Comparison of ENCODE assay signal across 9 cellular contexts in the genomic region with DNA sequence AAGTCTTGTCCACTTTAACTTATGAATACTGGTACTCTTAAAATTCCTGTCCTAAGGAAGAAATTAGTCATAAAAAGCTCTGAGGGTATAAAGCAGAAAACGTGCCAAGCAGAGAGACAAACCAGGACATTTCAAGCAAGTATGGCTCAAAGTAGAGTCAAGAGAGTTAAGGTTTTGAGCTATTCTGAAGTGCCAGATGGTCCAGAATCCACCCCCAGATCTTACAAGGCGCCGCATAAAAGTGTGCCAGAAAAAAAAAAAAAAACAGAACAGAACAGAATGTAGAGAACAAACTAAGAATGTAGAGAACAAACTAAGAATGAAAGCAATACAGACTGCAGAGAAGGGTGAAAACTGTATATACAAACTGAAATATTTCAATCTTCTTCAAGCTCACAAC. TPM values are rescaled to one million over a fixed set of nuclear protein-coding genes. Genes with fewer than 3 reads are reported as not detected.
DNase-seq lines count a peak whose midpoint lies in the region; ATAC-seq, FAIRE-seq and TF ChIP-seq lines count a peak whose summit lies in the region.
"Had no signal": no experiment of that assay in that cellular context is flagged by ENCODE, and none has a peak within 500 bp of the region (broad histone marks: within the 10 kb centered on the region; RNA-seq: fewer than 3 reads in every experiment).

No MANE protein-coding gene starts in this region.

- POLR2A ChIA-PET in AG04449 (lab: Yijun Ruan, JAX) (interaction anchor here (0.9 kb wide), 1 partner anchor 12 kb away, joined by 3 read pairs; a partner anchor contains a TSS), WTC11 (lab: Charles Lee) (no interaction called here)
- POLR2A ChIA-PET in activated CD4-positive, alpha-beta T cell treated with anti-CD3 and anti-CD28 coated beads, Interleukin-2, amount 10 ng/mL, durations not matched to agents 7 days and 5 days (lab: Charles Lee), result no interaction called here

- TF ChIP-seq CTCF in AG04449 (IDR thresholded peaks at IDR 0.05; ENCODE audit: insufficient read depth, low read length, missing control alignments) (no peak), WTC11 (IDR thresholded peaks at IDR 0.05) (no peak), kidney (IDR thresholded peaks at IDR 0.05; ENCODE audit: borderline replicate concordance, extremely low read depth, insufficient read depth) (no peak)

- no peak overlapping the region for H3K27ac Mint-ChIP-seq in WTC11
- H3K27ac Mint-ChIP-seq in activated CD4-positive, alpha-beta T cell treated with anti-CD3 and anti-CD28 coated beads, Interleukin-2, amount 10 ng/mL, durations not matched to agents 7 days and 5 days, result no peak overlapping the region

- no peak for FAIRE-seq in kidney (lab: Jason Lieb, UNC)

- intact Hi-C loops in kidney (cut with DNase I), result no loop called here

- H3K27ac ChIP-seq in kidney (ENCODE audit: low read depth in 2 of 2, low read length in 2 of 2), result no peak overlapping the region
- H3K27ac ChIP-seq: lower lobe of right lung had no signal

- peaks cover 4% of the 10 kb centered on the region for H3K36me3 Mint-ChIP-seq in WTC11
- peaks cover 37% of the 10 kb centered on the region for H3K36me3 Mint-ChIP-seq in activated CD4-positive, alpha-beta T cell treated with anti-CD3 and anti-CD28 coated beads, Interleukin-2, amount 10 ng/mL, durations not matched to agents 7 days and 5 days (ENCODE audit: low read depth)

- H3K4me3 ChIP-seq in AG04449 (ENCODE audit: low read depth, low read length), result no peak overlapping the region
- peak overlapping the region; percentile 13 to 38 for H3K4me3 ChIP-seq in kidney (ENCODE audit: low read length in 2 of 2)
- H3K4me3 ChIP-seq: lower lobe of right lung had no signal

- H3K27me3 Mint-ChIP-seq in WTC11 (ENCODE audit: low read depth), result no peaks in the 10 kb centered on the region
- H3K27me3 Mint-ChIP-seq in activated CD4-positive, alpha-beta T cell treated with anti-CD3 and anti-CD28 coated beads, Interleukin-2, amount 10 ng/mL, durations not matched to agents 7 days and 5 days, result no peaks in the 10 kb centered on the region

- no peak overlapping the region for H3K4me3 Mint-ChIP-seq in WTC11
- H3K4me3 Mint-ChIP-seq in activated CD4-positive, alpha-beta T cell treated with anti-CD3 and anti-CD28 coated beads, Interleukin-2, amount 10 ng/mL, durations not matched to agents 7 days and 5 days, result no peak overlapping the region

- peaks cover 2 to 5% of the 10 kb centered on the region in 2 donors for H3K4me1 ChIP-seq in kidney (ENCODE audit: control insufficient read depth in 1 of 2, insufficient read depth in 1 of 2, low read depth in 1 of 2, low read length in 2 of 2)

- CTCF ChIA-PET in AG04449 (lab: Yijun Ruan, JAX), result interaction anchor here (1.0 to 1.3 kb wide), 2 partner anchors 19 to 34 kb away, joined by 3 read pairs; no protein-coding TSS in a partner anchor
- CTCF ChIA-PET in WTC11 (lab: Charles Lee), result no interaction called here
- CTCF ChIA-PET in activated CD4-positive, alpha-beta T cell treated with anti-CD3 and anti-CD28 coated beads, Interleukin-2, amount 10 ng/mL, durations not matched to agents 7 days and 5 days (lab: Charles Lee), result interaction anchor here (0.7 to 1.0 kb wide), 2 partner anchors 13 to 269 kb away, joined by 3 to 5 read pairs; a partner anchor contains a TSS

- DNase-seq in AG04449 (ENCODE audit: low read depth, low spot score) (peak; percentile 50), WTC11 (ENCODE audit: low spot score) (no peak), kidney (no peak), ecto neural progenitor cell (ENCODE audit: low spot score) (no peak), iPS-NIHi11 (ENCODE audit: low spot score) (no peak)
- no peak for DNase-seq in activated CD4-positive, alpha-beta T cell treated with anti-CD3 and anti-CD28 coated beads, Interleukin-2, amount 10 ng/mL, durations not matched to agents 7 days and 5 days
- DNase-seq: lower lobe of right lung had no signal

- H3K9ac ChIP-seq in kidney (ENCODE audit: low read length in 2 of 2), result no peak overlapping the region

- H3K4me1 Mint-ChIP-seq in WTC11, result peaks cover 3% of the 10 kb centered on the region
- peaks cover 11% of the 10 kb centered on the region for H3K4me1 Mint-ChIP-seq in activated CD4-positive, alpha-beta T cell treated with anti-CD3 and anti-CD28 coated beads, Interleukin-2, amount 10 ng/mL, durations not matched to agents 7 days and 5 days

- no peaks in the 10 kb centered on the region for H3K36me3 ChIP-seq in kidney (ENCODE audit: control insufficient read depth in 1 of 2, insufficient read depth in 2 of 2, low read length in 2 of 2)
- H3K36me3 ChIP-seq: lower lobe of right lung had no signal

- no peaks in the 10 kb centered on the region for H3K9me3 Mint-ChIP-seq in WTC11
- H3K9me3 Mint-ChIP-seq in activated CD4-positive, alpha-beta T cell treated with anti-CD3 and anti-CD28 coated beads, Interleukin-2, amount 10 ng/mL, durations not matched to agents 7 days and 5 days, result peaks cover 4% of the 10 kb centered on the region

- ATAC-seq in GM21390 (IDR thresholded peaks at IDR 0.05; ENCODE audit: unreplicated experiment), result peak; percentile 42
- no peak for ATAC-seq in WTC11
- no peak for ATAC-seq in HG03159 (IDR thresholded peaks at IDR 0.05; ENCODE audit: unreplicated experiment)

- H3K9me3 ChIP-seq in kidney (ENCODE audit: control insufficient read depth in 1 of 2, low read length in 2 of 2), result no peaks in the 10 kb centered on the region
- H3K9me3 ChIP-seq: lower lobe of right lung had no signal

TF ChIP-seq in WTC11, 78 proteins besides CTCF, POLR2A, EP300 and RAD21:
- no peak for TF ChIP-seq NFE2L1 (CRISPR knock-in tag; IDR thresholded peaks at IDR 0.05)
- TF ChIP-seq, protein P1, sequence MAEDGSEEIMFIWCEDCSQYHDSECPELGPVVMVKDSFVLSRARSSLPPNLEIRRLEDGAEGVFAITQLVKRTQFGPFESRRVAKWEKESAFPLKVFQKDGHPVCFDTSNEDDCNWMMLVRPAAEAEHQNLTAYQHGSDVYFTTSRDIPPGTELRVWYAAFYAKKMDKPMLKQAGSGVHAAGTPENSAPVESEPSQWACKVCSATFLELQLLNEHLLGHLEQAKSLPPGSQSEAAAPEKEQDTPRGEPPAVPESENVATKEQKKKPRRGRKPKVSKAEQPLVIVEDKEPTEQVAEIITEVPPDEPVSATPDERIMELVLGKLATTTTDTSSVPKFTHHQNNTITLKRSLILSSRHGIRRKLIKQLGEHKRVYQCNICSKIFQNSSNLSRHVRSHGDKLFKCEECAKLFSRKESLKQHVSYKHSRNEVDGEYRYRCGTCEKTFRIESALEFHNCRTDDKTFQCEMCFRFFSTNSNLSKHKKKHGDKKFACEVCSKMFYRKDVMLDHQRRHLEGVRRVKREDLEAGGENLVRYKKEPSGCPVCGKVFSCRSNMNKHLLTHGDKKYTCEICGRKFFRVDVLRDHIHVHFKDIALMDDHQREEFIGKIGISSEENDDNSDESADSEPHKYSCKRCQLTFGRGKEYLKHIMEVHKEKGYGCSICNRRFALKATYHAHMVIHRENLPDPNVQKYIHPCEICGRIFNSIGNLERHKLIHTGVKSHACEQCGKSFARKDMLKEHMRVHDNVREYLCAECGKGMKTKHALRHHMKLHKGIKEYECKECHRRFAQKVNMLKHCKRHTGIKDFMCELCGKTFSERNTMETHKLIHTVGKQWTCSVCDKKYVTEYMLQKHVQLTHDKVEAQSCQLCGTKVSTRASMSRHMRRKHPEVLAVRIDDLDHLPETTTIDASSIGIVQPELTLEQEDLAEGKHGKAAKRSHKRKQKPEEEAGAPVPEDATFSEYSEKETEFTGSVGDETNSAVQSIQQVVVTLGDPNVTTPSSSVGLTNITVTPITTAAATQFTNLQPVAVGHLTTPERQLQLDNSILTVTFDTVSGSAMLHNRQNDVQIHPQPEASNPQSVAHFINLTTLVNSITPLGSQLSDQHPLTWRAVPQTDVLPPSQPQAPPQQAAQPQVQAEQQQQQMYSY (CRISPR knock-in tag; IDR thresholded peaks at IDR 0.05), result peak; percentile 25; the same call in 1 of the 2 replicates

RNA-seq across cellular contexts. Expression of a gene that starts 12.5 kb away (rescaled TPM):
- total RNA-seq in WTC11 (2021) (37.1 to 41.7 TPM (median 39.3 TPM) in 3 replicates), kidney (91.3 TPM)
- polyA plus RNA-seq in kidney (ENCODE audit: insufficient read depth, low read depth, low replicate concordance), result 17.5 TPM
- 10 to 100 TPM; 53.9 to 58.8 TPM for total RNA-seq in activated CD4-positive, alpha-beta T cell treated with anti-CD3 and anti-CD28 coated beads, Interleukin-2, amount 10 ng/mL, durations not matched to agents 7 days and 5 days
